Comparison of ENCODE assay signal across 20 cellular contexts in genomic region chr16:48001306-48001885, GRCh38.
"Had no signal": no experiment of that assay in that cellular context is flagged by ENCODE, and none has a peak within 500 bp of the region (broad histone marks: within the 10 kb centered on the region; RNA-seq: fewer than 3 reads in every experiment).

No MANE protein-coding gene starts in this region.

- H3K36me3 ChIP-seq: right lobe of liver, tibial artery had no signal

- H3K27me3 ChIP-seq: right lobe of liver, tibial artery had no signal

- H3K4me3 ChIP-seq: right lobe of liver, skin epidermis, tibial artery had no signal

- DNase-seq: activated CD4-positive, alpha-beta T cell treated with anti-CD3 and anti-CD28 coated beads, Interleukin-2, amount 50 U/mL, for 4 hours; activated CD8-positive, alpha-beta memory T cell treated with anti-CD3 and anti-CD28 coated beads for 24 hours; activated CD8-positive, alpha-beta memory T cell treated with anti-CD3 and anti-CD28 coated beads, Interleukin-2, amount 50 U/mL, for 4 hours; activated naive CD4-positive, alpha-beta T cell treated with anti-CD3 and anti-CD28 coated beads for 36 hours; activated naive CD8-positive, alpha-beta T cell treated with anti-CD3 and anti-CD28 coated beads, Interleukin-2, amount 10 ng/mL, durations not matched to agents 7 days and 5 days; activated T-cell treated with anti-CD3 and anti-CD28 coated beads, Interleukin-2, amount 50 U/mL, for 24 hours; amniotic stem cell; effector CD4-positive, alpha-beta T cell; glutamatergic neuron; hippocampal formation; left ventricle myocardium superior; posterior cingulate gyrus; right lobe of liver; stimulated activated CD4-positive, alpha-beta T cell treated with anti-CD3 and anti-CD28 coated beads, Interleukin-1b, Interleukin-23, amount 100 ng/mL, for 48 hours; stimulated activated naive CD8-positive, alpha-beta T cell treated with anti-CD3 and anti-CD28 coated beads, Interleukin-15, amount 100 ng/mL, for 72 hours; T-helper 1 cell; tibial artery had no signal

- H3K9me3 ChIP-seq: right lobe of liver, tibial artery had no signal

- ATAC-seq: activated T-helper 17 cell treated with anti-CD3 and anti-CD28 coated beads, Interleukin-2, amount 50 U/mL, for 72 hours; left ventricle myocardium superior; right lobe of liver; stimulated activated effector memory CD8-positive, alpha-beta T cell treated with anti-CD3 and anti-CD28 coated beads, Interleukin-12 subunit alpha, Interleukin-12 subunit beta, amount 100 ng/mL, for 72 hours; stimulated activated naive CD8-positive, alpha-beta T cell treated with anti-CD3 and anti-CD28 coated beads, Interleukin-15, amount 100 ng/mL, for 72 hours had no signal

- H3K4me1 ChIP-seq: right lobe of liver, tibial artery had no signal

- H3K27ac ChIP-seq: right lobe of liver, skin epidermis, tibial artery had no signal
